22 cellular contexts compared by ENCODE assay signal in the genomic region with DNA sequence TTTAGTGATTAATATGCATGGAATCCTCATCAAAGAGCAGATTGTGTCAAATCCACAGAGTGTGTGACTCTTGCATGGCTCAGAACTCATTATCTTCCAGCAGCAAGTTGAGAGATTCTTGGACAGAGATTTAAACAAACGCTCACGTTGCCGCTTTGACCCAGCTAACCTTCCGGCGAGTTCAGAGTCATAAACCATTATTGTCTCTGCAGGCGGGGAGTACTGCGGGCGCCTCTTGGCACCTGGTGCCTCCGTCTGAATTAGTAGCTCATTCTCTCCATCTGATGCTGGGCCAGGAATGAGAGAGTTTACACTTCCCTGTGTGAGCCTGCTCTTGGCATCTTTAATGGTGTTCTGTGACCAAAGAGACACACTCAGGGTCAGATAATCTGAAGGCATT.
A peak's percentile ranks its signal among the peaks of the same experiment; 100 is the strongest.
DNase-seq lines count a peak whose midpoint lies in the region; TF ChIP-seq lines count a peak whose summit lies in the region.
"Had no signal": no experiment of that assay in that cellular context is flagged by ENCODE, and none has a peak within 500 bp of the region (broad histone marks: within the 10 kb centered on the region; RNA-seq: fewer than 3 reads in every experiment).

No MANE protein-coding gene starts in this region.

- DNase-seq in NCI-H1417 (lab: John Stamatoyannopoulos, UW): peak in 2 of 3 experiments; percentile 53 to 83
- peak; percentile 89 for DNase-seq in NCI-H748 (lab: John Stamatoyannopoulos, UW; ENCODE audit: unreplicated experiment)
- peak; percentile 48 for DNase-seq in globus pallidus (ENCODE audit: low spot score)
- DNase-seq in substantia nigra (lab: John Stamatoyannopoulos, UW): peak in 23 of 49 donors; percentile 3 to 35 (median 13)
- DNase-seq in adrenal gland: no peak
- DNase-seq in HFFc6: no peak
- DNase-seq in GM13976 (ENCODE audit: low spot score): no peak
- DNase-seq: activated B cell treated with CpG ODN at 0.5 μM for 24 hours; activated CD4-positive, alpha-beta memory T cell treated with anti-CD3 and anti-CD28 coated beads, Interleukin-2, amount 10 ng/mL, durations not matched to agents 7 days and 5 days; activated naive CD4-positive, alpha-beta T cell; amniotic stem cell; effector CD8-positive, alpha-beta T cell; gastrocnemius medialis; HCEC 1CT; mesenchymal stem cell; NCI-H187; NCI-H510A treated with DMSO at 0.1 percent for 48 hours; stimulated activated CD4-positive, alpha-beta T cell treated with anti-CD3 and anti-CD28 coated beads, Interleukin-1b, Interleukin-23, amount 100 ng/mL, for 48 hours; T-helper 9 cell; thyroid gland had no signal

- TF ChIP-seq POLR2A in adrenal gland (IDR thresholded peaks at IDR 0.05): no peak

- no peaks in the 10 kb centered on the region for H3K36me3 ChIP-seq in adrenal gland (replicated peaks in 1 of 2)
- H3K36me3 ChIP-seq: gastrocnemius medialis, thyroid gland had no signal

- intact Hi-C loops in adrenal gland (cut with DNase I): no loop called here

- peaks cover 9% of the 10 kb centered on the region; the same call in 1 of the 2 replicates for H3K9me3 Mint-ChIP-seq in HFFc6
- H3K9me3 Mint-ChIP-seq: activated B cell treated with CpG ODN at 0.5 μM for 24 hours; activated CD4-positive, alpha-beta memory T cell treated with anti-CD3 and anti-CD28 coated beads, Interleukin-2, amount 10 ng/mL, durations not matched to agents 7 days and 5 days; natural killer cell treated with Interleukin-12 subunit alpha and Interleukin-12 subunit beta and Interleukin-15 and Interleukin-18, amount 100 ng/mL, for 72 hours had no signal

- 34 to 66% (median 45%) methylated on average over 9 of the region's 9 CpGs for WGBS in adrenal gland, 4 donors

- in situ Hi-C loops in GM13976 (cut with MboI; ENCODE audit: low sequenced_read_pairs, unreplicated experiment): no loop called here

- no peak for TF ChIP-seq CTCF in adrenal gland (IDR thresholded peaks at IDR 0.05)
- no peak for TF ChIP-seq CTCF in HFFc6 (IDR thresholded peaks at IDR 0.05)
- no peak for TF ChIP-seq CTCF in GM13976 (IDR thresholded peaks at IDR 0.05; ENCODE audit: borderline replicate concordance, control extremely low read depth, extremely low read depth, insufficient read depth, missing control alignments)

- peaks cover 9% of the 10 kb centered on the region; the same call in 1 of the 2 replicates for H3K27me3 Mint-ChIP-seq in HFFc6 (ENCODE audit: insufficient read depth)
- H3K27me3 Mint-ChIP-seq: activated CD4-positive, alpha-beta memory T cell treated with anti-CD3 and anti-CD28 coated beads, Interleukin-2, amount 10 ng/mL, durations not matched to agents 7 days and 5 days; stimulated activated memory B cell treated with anti-CD40 and anti-IgM and Interleukin-4, amounts not matched to agents 10 μg/mL and 1 μg/mL and 100 μg/mL, for 72 hours had no signal

- H3K27me3 ChIP-seq in adrenal gland: no peaks in the 10 kb centered on the region
- H3K27me3 ChIP-seq: gastrocnemius medialis, thyroid gland had no signal

- peak overlapping the region; percentile 54 for H3K27ac ChIP-seq in substantia nigra (ENCODE audit: low read depth, low read length, poor library complexity, severe bottlenecking)
- no peak overlapping the region for H3K27ac ChIP-seq in adrenal gland
- H3K27ac ChIP-seq: gastrocnemius medialis, thyroid gland had no signal

- H3K36me3 Mint-ChIP-seq in HFFc6 (ENCODE audit: low read depth): no peaks in the 10 kb centered on the region
- H3K36me3 Mint-ChIP-seq: stimulated activated memory B cell treated with anti-CD40 and anti-IgM and Interleukin-4, amounts not matched to agents 10 μg/mL and 1 μg/mL and 100 μg/mL, for 72 hours had no signal

- no peak overlapping the region for H3K27ac Mint-ChIP-seq in HFFc6
- H3K27ac Mint-ChIP-seq: activated B cell treated with CpG ODN at 0.5 μM for 24 hours; activated CD4-positive, alpha-beta memory T cell treated with anti-CD3 and anti-CD28 coated beads, Interleukin-2, amount 10 ng/mL, durations not matched to agents 7 days and 5 days; natural killer cell treated with Interleukin-12 subunit alpha and Interleukin-12 subunit beta and Interleukin-15 and Interleukin-18, amount 100 ng/mL, for 72 hours; stimulated activated memory B cell treated with anti-CD40 and anti-IgM and Interleukin-4, amounts not matched to agents 10 μg/mL and 1 μg/mL and 100 μg/mL, for 72 hours had no signal

- H3K4me1 Mint-ChIP-seq in HFFc6 (ENCODE audit: low read depth): no peaks in the 10 kb centered on the region
- H3K4me1 Mint-ChIP-seq: activated B cell treated with CpG ODN at 0.5 μM for 24 hours; activated CD4-positive, alpha-beta memory T cell treated with anti-CD3 and anti-CD28 coated beads, Interleukin-2, amount 10 ng/mL, durations not matched to agents 7 days and 5 days; stimulated activated memory B cell treated with anti-CD40 and anti-IgM and Interleukin-4, amounts not matched to agents 10 μg/mL and 1 μg/mL and 100 μg/mL, for 72 hours had no signal

- no peaks in the 10 kb centered on the region for H3K9me3 ChIP-seq in adrenal gland (replicated peaks in 1 of 3)
- H3K9me3 ChIP-seq: gastrocnemius medialis, thyroid gland had no signal

- no peak overlapping the region for H3K4me3 Mint-ChIP-seq in HFFc6
- H3K4me3 Mint-ChIP-seq: activated B cell treated with CpG ODN at 0.5 μM for 24 hours; activated CD4-positive, alpha-beta memory T cell treated with anti-CD3 and anti-CD28 coated beads, Interleukin-2, amount 10 ng/mL, durations not matched to agents 7 days and 5 days; natural killer cell treated with Interleukin-12 subunit alpha and Interleukin-12 subunit beta and Interleukin-15 and Interleukin-18, amount 100 ng/mL, for 72 hours; stimulated activated memory B cell treated with anti-CD40 and anti-IgM and Interleukin-4, amounts not matched to agents 10 μg/mL and 1 μg/mL and 100 μg/mL, for 72 hours had no signal

- no peaks in the 10 kb centered on the region for H3K4me1 ChIP-seq in adrenal gland (replicated peaks in 1 of 2)
- H3K4me1 ChIP-seq: gastrocnemius medialis, thyroid gland had no signal

- H3K4me3 ChIP-seq in adrenal gland: no peak overlapping the region
- H3K4me3 ChIP-seq: gastrocnemius medialis, thyroid gland had no signal

Comparison
In these comparisons a context has a peak if more than half of its experiments do, and no peak if none do; other contexts are left out.
1. DNase-seq: peak in NCI-H1417 (2 of 3), NCI-H748 (single experiment) and globus pallidus (single experiment); none in adrenal gland (0 of 7), HFFc6 (single experiment) and GM13976 (single experiment).